14 cellular contexts compared by ENCODE assay signal in genomic region chrX:2552621-2553297, GRCh38. TPM values are rescaled to one million over a fixed set of nuclear protein-coding genes. Genes with fewer than 3 reads are reported as not detected.
A peak's percentile ranks its signal among the peaks of the same experiment; 100 is the strongest.
DNase-seq lines count a peak whose midpoint lies in the region; ATAC-seq and TF ChIP-seq lines count a peak whose summit lies in the region.
"Had no signal": no experiment of that assay in that cellular context is flagged by ENCODE, and none has a peak within 500 bp of the region (broad histone marks: within the 10 kb centered on the region; RNA-seq: fewer than 3 reads in every experiment).

No MANE protein-coding gene starts in this region.

- no peak for TF ChIP-seq POLR2A in erythroblast (IDR thresholded peaks at IDR 0.05; ENCODE audit: low read length)

- TF ChIP-seq CTCF in RWPE2 (IDR thresholded peaks at IDR 0.05; ENCODE audit: poor library complexity, severe bottlenecking) = no peak

- H3K27me3 ChIP-seq in RWPE2 (ENCODE audit: insufficient read depth, poor library complexity, severe bottlenecking) = no peaks in the 10 kb centered on the region

- no peak overlapping the region for H3K4me3 ChIP-seq in RWPE2 (ENCODE audit: severe bottlenecking)
- H3K4me3 ChIP-seq: esophagus squamous epithelium, stomach had no signal

- DNase-seq in ELR (ENCODE audit: low read depth) = peak; percentile 24
- DNase-seq in RWPE2 (ENCODE audit: low spot score) = no peak
- peak; percentile 96 for DNase-seq in fibroblast of peridontal ligament (ENCODE audit: extremely low read depth)
- DNase-seq in renal cortical epithelial cell (ENCODE audit: low read depth) = peak; percentile 94
- DNase-seq in erythroblast (lab: John Stamatoyannopoulos, UW) = no peak
- DNase-seq in DMS53 (lab: John Stamatoyannopoulos, UW) = no peak
- DNase-seq in KG1 (lab: John Stamatoyannopoulos, UW) = no peak
- DNase-seq: activated CD4-positive, CD25-positive, alpha-beta regulatory T cell treated with anti-CD3 and anti-CD28 coated beads, Interleukin-2, amount 50 U/mL, for 72 hours; esophagus squamous epithelium; MM.1S; NCI-H748 treated with DMSO at 0.1 percent for 48 hours; stimulated activated CD4-positive, alpha-beta T cell treated with anti-CD3 and anti-CD28 coated beads, Interleukin-4, amount 100 ng/mL, for 1 hour; stomach had no signal

- H3K9me3 ChIP-seq in RWPE2 (ENCODE audit: severe bottlenecking) = no peaks in the 10 kb centered on the region
- H3K9me3 ChIP-seq: esophagus squamous epithelium, stomach had no signal

- H3K4me1 ChIP-seq in RWPE2 (ENCODE audit: insufficient read depth, poor library complexity, severe bottlenecking) = no peaks in the 10 kb centered on the region
- H3K4me1 ChIP-seq: stomach had no signal

- peak; percentile 84 for ATAC-seq in RWPE2 (ENCODE audit: low read depth)
- ATAC-seq in GM21529 (IDR thresholded peaks at IDR 0.05; ENCODE audit: unreplicated experiment) = no peak

- H3K36me3 ChIP-seq in RWPE2 (ENCODE audit: low read depth) = no peaks in the 10 kb centered on the region
- H3K36me3 ChIP-seq: esophagus squamous epithelium, stomach had no signal

- peak overlapping the region; percentile 35 for H3K27ac ChIP-seq in RWPE2 (ENCODE audit: poor library complexity, severe bottlenecking)
- H3K27ac ChIP-seq: esophagus squamous epithelium, stomach had no signal

RNA-seq across cellular contexts. Expression of gene DHRSX, which starts 52.0 kb away (rescaled TPM):
- 16.0 and 29.9 TPM in 2 replicates for total RNA-seq in renal cortical epithelial cell

RNA-seq across cellular contexts. Expression of gene ZBED1, which starts 52.0 kb away (rescaled TPM):
- total RNA-seq in renal cortical epithelial cell = 45.8 and 75.3 TPM in 2 replicates

Comparison
In these comparisons a context has a peak if more than half of its experiments do, and no peak if none do; other contexts are left out.
1. DNase-seq: peak in ELR (single experiment), fibroblast of peridontal ligament (single experiment) and renal cortical epithelial cell (single experiment); none in RWPE2 (single experiment), erythroblast (0 of 2), DMS53 (single experiment) and KG1 (single experiment).